Comparison of ENCODE assay signal across 1 cellular context in the genomic region with DNA sequence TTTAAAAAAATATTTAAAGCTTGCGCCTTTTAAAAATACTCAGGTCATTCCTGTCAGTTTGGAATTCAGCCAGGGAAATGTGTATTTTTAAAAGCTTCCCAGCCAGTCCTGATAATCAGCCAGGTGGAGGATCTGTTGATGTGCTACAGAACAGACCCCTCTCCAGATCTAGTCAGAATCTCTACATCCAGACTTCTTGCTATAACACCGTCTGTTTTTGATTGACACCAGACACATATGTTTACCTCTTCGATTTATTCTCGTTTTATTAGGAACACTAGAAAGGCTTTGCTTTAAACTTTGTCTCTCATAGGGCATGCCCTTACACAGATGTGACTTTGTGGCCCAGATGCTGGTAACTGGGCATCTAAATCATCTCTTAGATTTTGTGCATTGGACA.
A peak's percentile ranks its signal among the peaks of the same experiment; 100 is the strongest.
TF ChIP-seq lines count a peak whose summit lies in the region.

No MANE protein-coding gene starts in this region.

TF ChIP-seq in GM12878, 131 proteins besides CTCF, POLR2A, EP300 and RAD21:
- TF ChIP-seq HDGF (IDR thresholded peaks at IDR 0.05) (no peak), NFXL1 (IDR thresholded peaks at IDR 0.05; ENCODE audit: borderline replicate concordance) (0 out of 2 replicates have a peak, but pooled peaks have one; percentile 40)
TF ChIP-seq in GM12878: peak in this region for 1.
